In the genomic region with DNA sequence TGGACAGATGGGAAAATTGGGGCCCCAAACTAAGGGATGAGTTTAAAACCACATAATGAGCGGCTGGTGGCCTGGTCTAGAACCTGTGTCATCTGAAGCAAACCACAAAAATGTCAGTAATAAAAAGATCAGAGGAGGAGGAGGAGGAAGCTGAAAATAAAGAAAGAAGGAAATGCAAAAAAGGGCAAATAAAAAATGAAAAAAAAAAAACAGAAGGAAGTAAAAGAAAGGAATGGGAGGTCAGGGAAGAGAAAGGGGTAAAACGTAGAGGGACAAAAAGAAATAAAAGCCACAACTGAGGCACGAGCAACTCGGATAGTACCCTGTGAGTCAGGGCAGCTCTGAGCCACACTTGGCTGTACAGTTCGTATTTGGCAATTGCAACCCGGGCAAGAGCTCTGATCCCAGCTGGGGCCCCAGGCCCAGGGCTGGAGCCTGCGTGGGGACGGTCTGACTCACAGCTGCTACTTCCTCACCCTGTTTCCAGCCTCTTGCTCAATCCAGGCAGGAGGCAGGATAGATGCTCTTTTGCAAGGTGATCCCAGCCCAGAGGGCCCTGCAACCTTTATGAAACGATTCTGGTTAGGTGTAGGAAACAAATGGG, we compare ENCODE assay signal across 8 cellular contexts.
A peak's percentile ranks its signal among the peaks of the same experiment; 100 is the strongest.
DNase-seq lines count a peak whose midpoint lies in the region; ATAC-seq and TF ChIP-seq lines count a peak whose summit lies in the region.

No MANE protein-coding gene starts in this region.

- H3K27ac ChIP-seq in RWPE1 = peak overlapping the region; percentile 53

- CTCF ChIA-PET in RWPE1 (lab: Yijun Ruan, JAX) = interaction anchor here (0.5 to 1.4 kb wide), 2 partner anchors 22 to 1412 kb away, joined by 4 to 5 read pairs; no protein-coding TSS in a partner anchor

- POLR2A ChIA-PET in RWPE1 (lab: Yijun Ruan, JAX; ENCODE audit: low non-redundant PET) = interaction anchor here (0.6 kb wide), 1 partner anchor 14 kb away, joined by 3 read pairs; no protein-coding TSS in a partner anchor

- no peak for ATAC-seq in HG02678 (IDR thresholded peaks at IDR 0.05; ENCODE audit: unreplicated experiment)
- ATAC-seq in GM19467 (IDR thresholded peaks at IDR 0.05; ENCODE audit: unreplicated experiment) = no peak

- DNase-seq in GF-D8 (lab: John Stamatoyannopoulos, UW) = peak; percentile 9
- DNase-seq in RWPE1 (ENCODE audit: low spot score) = peak; percentile 99
- DNase-seq in fibroblast of villous mesenchyme (ENCODE audit: low read depth) = peak; percentile 97
- peak; percentile 95 for DNase-seq in renal cortical epithelial cell (ENCODE audit: low read depth)
- no peak for DNase-seq in COLO668 (lab: John Stamatoyannopoulos, UW; ENCODE audit: unreplicated experiment)
- DNase-seq in inferior parietal cortex (ENCODE audit: extremely low spot score) = no peak

- H3K4me3 ChIP-seq in fibroblast of villous mesenchyme (ENCODE audit: low read depth, low read length) = no peak overlapping the region

- TF ChIP-seq CTCF in RWPE1 (conservative IDR thresholded peaks at IDR 0.05; ENCODE audit: low read depth) (no peak), fibroblast of villous mesenchyme (IDR thresholded peaks at IDR 0.05; ENCODE audit: insufficient read depth, low read depth, low read length) (no peak)

Comparison
In these comparisons a context has a peak if more than half of its experiments do, and no peak if none do; other contexts are left out.
1. DNase-seq: peak in GF-D8 (single experiment), RWPE1 (single experiment), fibroblast of villous mesenchyme (single experiment) and renal cortical epithelial cell (single experiment); none in COLO668 (single experiment) and inferior parietal cortex (single experiment).